Comparison of ENCODE assay signal across 11 cellular contexts in genomic region chr5:141208478-141208877, GRCh38. TPM values are rescaled to one million over a fixed set of nuclear protein-coding genes. Genes with fewer than 3 reads are reported as not detected.
DNase-seq lines count a peak whose midpoint lies in the region; ATAC-seq and TF ChIP-seq lines count a peak whose summit lies in the region.
"Had no signal": no experiment of that assay in that cellular context is flagged by ENCODE, and none has a peak within 500 bp of the region (broad histone marks: within the 10 kb centered on the region; RNA-seq: fewer than 3 reads in every experiment).

Gene PCDHB12, plus strand, starts transcription at chr5:141208719. Its CDS starts 189 bp downstream, at chr5:141208908.

- H3K4me3 Mint-ChIP-seq in HFFc6, result peak within 1 kb of the TSS; percentile 86
- H3K4me3 Mint-ChIP-seq in activated CD8-positive, alpha-beta memory T cell treated with anti-CD3 and anti-CD28 coated beads, Interleukin-2, amount 10 ng/mL, durations not matched to agents 7 days and 5 days, result no peak within 1 kb of the TSS
- H3K4me3 Mint-ChIP-seq: activated naive CD8-positive, alpha-beta T cell treated with anti-CD3 and anti-CD28 coated beads, Interleukin-2, amount 50 U/mL, for 24 hours; natural killer cell treated with Interleukin-12 subunit alpha and Interleukin-12 subunit beta and Interleukin-15 and Interleukin-18, amount 100 ng/mL, for 72 hours had no signal

- DNase-seq in AG08396 (ENCODE audit: low spot score) (peak; percentile 29), HFFc6 (peak; percentile 24), adrenal gland (peak in 1 of 7 donors; percentile 7), lung microvascular endothelial cell (ENCODE audit: low read depth in 2 of 2) (peak; percentile 13 to 27), NCI-H510A treated with DMSO at 0.1 percent for 48 hours (lab: John Stamatoyannopoulos, UW) (no peak)
- no peak for DNase-seq in activated CD8-positive, alpha-beta memory T cell treated with anti-CD3 and anti-CD28 coated beads, Interleukin-2, amount 10 ng/mL, durations not matched to agents 7 days and 5 days
- DNase-seq: activated naive CD8-positive, alpha-beta T cell treated with anti-CD3 and anti-CD28 coated beads, Interleukin-2, amount 50 U/mL, for 24 hours; NCI-H1436 had no signal

- H3K36me3 ChIP-seq in adrenal gland (replicated peaks in 1 of 2), result no peaks in the 10 kb centered on the region

- no peak within 1 kb of the TSS for H3K4me3 ChIP-seq in adrenal gland

- TF ChIP-seq CTCF in HFFc6 (IDR thresholded peaks at IDR 0.05), result peak; percentile 79
- peak in 4 of 6 experiments; percentile 10 to 29 (median 17) for TF ChIP-seq CTCF in adrenal gland (IDR thresholded peaks at IDR 0.05)

- H3K9me3 Mint-ChIP-seq in HFFc6, result peaks cover 6% of the 10 kb centered on the region
- H3K9me3 Mint-ChIP-seq in activated CD8-positive, alpha-beta memory T cell treated with anti-CD3 and anti-CD28 coated beads, Interleukin-2, amount 10 ng/mL, durations not matched to agents 7 days and 5 days (ENCODE audit: low read depth), result peaks cover 8% of the 10 kb centered on the region
- H3K9me3 Mint-ChIP-seq: activated naive CD8-positive, alpha-beta T cell treated with anti-CD3 and anti-CD28 coated beads, Interleukin-2, amount 50 U/mL, for 24 hours; natural killer cell treated with Interleukin-12 subunit alpha and Interleukin-12 subunit beta and Interleukin-15 and Interleukin-18, amount 100 ng/mL, for 72 hours had no signal

- ATAC-seq in GM19452 (IDR thresholded peaks at IDR 0.05; ENCODE audit: unreplicated experiment) (no peak), GM21786 (IDR thresholded peaks at IDR 0.05; ENCODE audit: unreplicated experiment) (no peak)
- no peak for ATAC-seq in activated CD8-positive, alpha-beta memory T cell treated with anti-CD3 and anti-CD28 coated beads, Interleukin-2, amount 10 ng/mL, durations not matched to agents 7 days and 5 days
- ATAC-seq: activated naive CD8-positive, alpha-beta T cell treated with anti-CD3 and anti-CD28 coated beads, Interleukin-2, amount 50 U/mL, for 24 hours; natural killer cell treated with Interleukin-12 subunit alpha and Interleukin-12 subunit beta and Interleukin-15 and Interleukin-18, amount 100 ng/mL, for 72 hours had no signal

- TF ChIP-seq POLR2A in adrenal gland (IDR thresholded peaks at IDR 0.05), result no peak

- H3K27ac ChIP-seq in adrenal gland, result no peak within 1 kb of the TSS

- CTCF ChIA-PET in activated CD8-positive, alpha-beta memory T cell treated with anti-CD3 and anti-CD28 coated beads, Interleukin-2, amount 10 ng/mL, durations not matched to agents 7 days and 5 days (lab: Charles Lee), result no interaction called here

- intact Hi-C loops in adrenal gland (cut with DNase I), result no loop called here

- H3K4me1 ChIP-seq in adrenal gland (replicated peaks in 1 of 2), result no peaks in the 10 kb centered on the region

- peaks cover 4% of the 10 kb centered on the region for H3K36me3 Mint-ChIP-seq in HFFc6 (ENCODE audit: low read depth)
- H3K36me3 Mint-ChIP-seq in activated CD8-positive, alpha-beta memory T cell treated with anti-CD3 and anti-CD28 coated beads, Interleukin-2, amount 10 ng/mL, durations not matched to agents 7 days and 5 days, result peaks cover 1% of the 10 kb centered on the region
- H3K36me3 Mint-ChIP-seq: natural killer cell treated with Interleukin-12 subunit alpha and Interleukin-12 subunit beta and Interleukin-15 and Interleukin-18, amount 100 ng/mL, for 72 hours had no signal

- H3K27ac Mint-ChIP-seq in HFFc6, result no peak within 1 kb of the TSS
- no peak within 1 kb of the TSS for H3K27ac Mint-ChIP-seq in activated CD8-positive, alpha-beta memory T cell treated with anti-CD3 and anti-CD28 coated beads, Interleukin-2, amount 10 ng/mL, durations not matched to agents 7 days and 5 days
- H3K27ac Mint-ChIP-seq: activated naive CD8-positive, alpha-beta T cell treated with anti-CD3 and anti-CD28 coated beads, Interleukin-2, amount 50 U/mL, for 24 hours; natural killer cell treated with Interleukin-12 subunit alpha and Interleukin-12 subunit beta and Interleukin-15 and Interleukin-18, amount 100 ng/mL, for 72 hours had no signal

- peaks cover 9% of the 10 kb centered on the region for H3K4me1 Mint-ChIP-seq in HFFc6 (ENCODE audit: low read depth)
- no peaks in the 10 kb centered on the region for H3K4me1 Mint-ChIP-seq in activated CD8-positive, alpha-beta memory T cell treated with anti-CD3 and anti-CD28 coated beads, Interleukin-2, amount 10 ng/mL, durations not matched to agents 7 days and 5 days
- H3K4me1 Mint-ChIP-seq: activated naive CD8-positive, alpha-beta T cell treated with anti-CD3 and anti-CD28 coated beads, Interleukin-2, amount 50 U/mL, for 24 hours had no signal

- WGBS in adrenal gland, 4 donors, result 15 to 27% (median 19%) methylated on average over 11 of the region's 11 CpGs

- no peaks in the 10 kb centered on the region for H3K9me3 ChIP-seq in adrenal gland (replicated peaks in 1 of 3)

- peaks cover 7% of the 10 kb centered on the region for H3K27me3 Mint-ChIP-seq in HFFc6 (ENCODE audit: insufficient read depth)
- peaks cover 20% of the 10 kb centered on the region for H3K27me3 Mint-ChIP-seq in activated CD8-positive, alpha-beta memory T cell treated with anti-CD3 and anti-CD28 coated beads, Interleukin-2, amount 10 ng/mL, durations not matched to agents 7 days and 5 days

- peaks cover 9% of the 10 kb centered on the region for H3K27me3 ChIP-seq in adrenal gland

RNA-seq across cellular contexts. Expression of gene PCDHB12, which starts in this region (rescaled TPM):
- under 1 TPM; 0.51 to 0.83 (median 0.63) TPM for total RNA-seq in HFFc6 (2021; fragmentation: NEBNext Ultra II Directional; extraction: Animal tissue kit (Norgen Biotek cat#: 25700))
- total RNA-seq in adrenal gland (1 to 10 TPM in 7 of 8 donors, under 1 TPM in 1; 0.66 to 3.4 (median 1.5) TPM), lung microvascular endothelial cell (0.44 and 1.4 TPM in 2 replicates)
- polyA plus RNA-seq in adrenal gland, result under 1 TPM; 0.40 to 0.97 (median 0.47) TPM
- not detected for total RNA-seq in activated CD8-positive, alpha-beta memory T cell treated with anti-CD3 and anti-CD28 coated beads, Interleukin-2, amount 10 ng/mL, durations not matched to agents 7 days and 5 days
- total RNA-seq: natural killer cell treated with Interleukin-12 subunit alpha and Interleukin-12 subunit beta and Interleukin-15 and Interleukin-18, amount 100 ng/mL, for 72 hours had no signal

Comparison
In these comparisons a context has a peak if more than half of its experiments do, and no peak if none do; other contexts are left out.
1. Peak in DNase-seq in HFFc6; RNA of the gene not detected or under 1 TPM.
2. DNase-seq: peak in AG08396 (single experiment) and lung microvascular endothelial cell (2 of 2); none in activated CD8-positive, alpha-beta memory T cell treated with anti-CD3 and anti-CD28 coated beads, Interleukin-2, amount 10 ng/mL, durations not matched to agents 7 days and 5 days (single experiment) and NCI-H510A treated with DMSO at 0.1 percent for 48 hours (single experiment).